Comparison of ENCODE assay signal across 9 cellular contexts in genomic region chr6:3228046-3228671, GRCh38. TPM values are rescaled to one million over a fixed set of nuclear protein-coding genes. Genes with fewer than 3 reads are reported as not detected.
DNase-seq lines count a peak whose midpoint lies in the region; TF ChIP-seq lines count a peak whose summit lies in the region.
"Had no signal": no experiment of that assay in that cellular context is flagged by ENCODE, and none has a peak within 500 bp of the region (broad histone marks: within the 10 kb centered on the region; RNA-seq: fewer than 3 reads in every experiment).

No MANE protein-coding gene starts in this region.

- H3K36me3 ChIP-seq in neuron (ENCODE audit: insufficient read depth, low read length): peaks cover 24% of the 10 kb centered on the region
- no peaks in the 10 kb centered on the region for H3K36me3 ChIP-seq in uterus

- H3K27me3 ChIP-seq in neuron (ENCODE audit: insufficient read depth, low read length) (no peaks in the 10 kb centered on the region), uterus (peaks cover 3 to 31% of the 10 kb centered on the region in 2 donors)

- TF ChIP-seq CTCF in uterus (IDR thresholded peaks at IDR 0.05): no peak

- intact Hi-C loops in uterus (cut with DNase I; ENCODE audit: low total_unique reads): no loop called here

- DNase-seq in activated naive CD4-positive, alpha-beta T cell treated with Interleukin-2 at 50 U/mL for 16 hours: peak; percentile 30
- DNase-seq in activated naive CD4-positive, alpha-beta T cell (lab: John Stamatoyannopoulos, UW): no peak
- DNase-seq in NCI-H526 treated with DMSO at 0.1 percent for 48 hours (lab: John Stamatoyannopoulos, UW) (peak; percentile 94), uterus (no peak), HPDE6-E6E7 (ENCODE audit: extremely low spot score) (no peak), midbrain (lab: John Stamatoyannopoulos, UW) (no peak)
- DNase-seq in central memory CD4-positive, alpha-beta T cell: peak; percentile 17
- DNase-seq: DND-41 had no signal

- H3K4me1 ChIP-seq in neuron (ENCODE audit: insufficient read depth, low read length): peaks cover 38% of the 10 kb centered on the region
- H3K4me1 ChIP-seq in uterus: peaks cover 0 to 19% of the 10 kb centered on the region in 2 donors

- no peak overlapping the region for H2AFZ ChIP-seq in neuron (ENCODE audit: low read depth, low read length)

- H3K4me3 ChIP-seq in neuron (ENCODE audit: low read length) (peak overlapping the region; percentile 98), uterus (peak overlapping the region in 1 of 2 donors; percentile 25)

- H3K9me3 ChIP-seq in neuron (ENCODE audit: low read length): no peaks in the 10 kb centered on the region
- no peaks in the 10 kb centered on the region for H3K9me3 ChIP-seq in uterus

- no peak overlapping the region for H3K27ac ChIP-seq in uterus

- TF ChIP-seq POLR2A in uterus (IDR thresholded peaks at IDR 0.05): no peak

RNA-seq across cellular contexts. Expression of gene TUBB2B, which starts 0.7 kb away (rescaled TPM):
- total RNA-seq in uterus: 10 to 100 TPM in 1 of 4 donors, 1 to 10 TPM in 1, under 1 TPM in 1, not detected in 1; 0.26 to 80.7 (median 4.3) TPM

RNA-seq across cellular contexts. Expression of gene PSMG4, which starts 30.6 kb away (rescaled TPM):
- total RNA-seq in uterus: 10 to 100 TPM; 13.1 to 49.4 (median 28.0) TPM

Comparison
In these comparisons a context has a peak if more than half of its experiments do, and no peak if none do; other contexts are left out.
1. DNase-seq: peak in activated naive CD4-positive, alpha-beta T cell treated with Interleukin-2 at 50 U/mL for 16 hours (single experiment), NCI-H526 treated with DMSO at 0.1 percent for 48 hours (single experiment) and central memory CD4-positive, alpha-beta T cell (single experiment); none in activated naive CD4-positive, alpha-beta T cell (0 of 4), uterus (0 of 2), HPDE6-E6E7 (single experiment) and midbrain (single experiment).